ENCODE assay signal across 17 cellular contexts in genomic region chr20:25503946-25504345, GRCh38.
DNase-seq lines count a peak whose midpoint lies in the region; ATAC-seq, FAIRE-seq and TF ChIP-seq lines count a peak whose summit lies in the region.
"Had no signal": no experiment of that assay in that cellular context is flagged by ENCODE, and none has a peak within 500 bp of the region (broad histone marks: within the 10 kb centered on the region; RNA-seq: fewer than 3 reads in every experiment).

No MANE protein-coding gene starts in this region.

- FAIRE-seq in GM12892 (lab: Jason Lieb, UNC), result no peak
- FAIRE-seq: H54 had no signal

- peak overlapping the region; percentile 71 for H3K27ac Mint-ChIP-seq in T-helper 17 cell
- H3K27ac Mint-ChIP-seq in chondrocyte (ENCODE audit: unreplicated experiment), result no peak overlapping the region
- H3K27ac Mint-ChIP-seq: CD14-positive monocyte; CD4-positive, alpha-beta memory T cell; GM23338 had no signal

- H3K27me3 Mint-ChIP-seq in T-helper 17 cell (no peaks in the 10 kb centered on the region), chondrocyte (ENCODE audit: low read depth) (no peaks in the 10 kb centered on the region)
- H3K27me3 Mint-ChIP-seq: CD4-positive, alpha-beta memory T cell had no signal

- H3K9me3 Mint-ChIP-seq in chondrocyte (ENCODE audit: low read depth), result no peaks in the 10 kb centered on the region
- H3K9me3 Mint-ChIP-seq: GM23338 had no signal

- H3K9me3 ChIP-seq in T-helper 17 cell (ENCODE audit: control insufficient read depth, low read length, poor library complexity, severe bottlenecking) (no peaks in the 10 kb centered on the region), esophagus squamous epithelium (no peaks in the 10 kb centered on the region)
- H3K9me3 ChIP-seq: BLaER1 had no signal

- no peak for TF ChIP-seq POLR2A in GM12892 (IDR thresholded peaks at IDR 0.05; ENCODE audit: low read depth, low read length)
- TF ChIP-seq POLR2A in esophagus squamous epithelium (IDR thresholded peaks at IDR 0.05), result no peak

- intact Hi-C loops in posterior vena cava (cut with DNase I) (no loop called here), esophagus squamous epithelium (cut with DNase I) (no loop called here)

- H3K4me1 ChIP-seq in esophagus squamous epithelium, result no peaks in the 10 kb centered on the region

- H3K4me3 Mint-ChIP-seq in T-helper 17 cell (no peak overlapping the region), chondrocyte (ENCODE audit: unreplicated experiment) (no peak overlapping the region)
- H3K4me3 Mint-ChIP-seq: CD14-positive monocyte; CD4-positive, alpha-beta memory T cell; GM23338 had no signal

- no peak for ATAC-seq in T-helper 17 cell
- ATAC-seq in GM18519 (IDR thresholded peaks at IDR 0.05; ENCODE audit: low FRiP score, unreplicated experiment), result no peak
- ATAC-seq: GM23338 had no signal

- peaks cover 3% of the 10 kb centered on the region for H3K36me3 Mint-ChIP-seq in T-helper 17 cell (ENCODE audit: low read depth)
- peaks cover 23% of the 10 kb centered on the region for H3K36me3 Mint-ChIP-seq in chondrocyte (ENCODE audit: low read depth)
- H3K36me3 Mint-ChIP-seq: CD14-positive monocyte had no signal

- H3K4me1 Mint-ChIP-seq in T-helper 17 cell, result peaks cover 3% of the 10 kb centered on the region
- peaks cover 18% of the 10 kb centered on the region for H3K4me1 Mint-ChIP-seq in chondrocyte (ENCODE audit: low read depth)
- H3K4me1 Mint-ChIP-seq: CD14-positive monocyte; CD4-positive, alpha-beta memory T cell; GM23338 had no signal

- TF ChIP-seq CTCF in esophagus squamous epithelium (IDR thresholded peaks at IDR 0.05) (no peak), chondrocyte (IDR thresholded peaks at IDR 0.05) (no peak)

- no peak overlapping the region for H3K27ac ChIP-seq in esophagus squamous epithelium

- 83 to 92% methylated on average over 11 to 12 of the region's 12 CpGs for WGBS in esophagus squamous epithelium, 2 donors

- DNase-seq in H7 (peak; percentile 22), T-helper 17 cell (no peak), mesenteric fat pad (ENCODE audit: low spot score) (peak; percentile 28), posterior vena cava (ENCODE audit: low spot score) (peak; percentile 32), GM12892 (ENCODE audit: insufficient read length) (no peak), esophagus squamous epithelium (lab: John Stamatoyannopoulos, UW) (no peak), chondrocyte (ENCODE audit: low spot score) (no peak)
- DNase-seq: 8988T; CD4-positive, alpha-beta memory T cell; DMS153; DMS79 treated with DMSO at 0.1 percent for 48 hours; GF-D8 had no signal

- H3K4me3 ChIP-seq in H7 (ENCODE audit: insufficient read depth, low read depth, low read length) (no peak overlapping the region), esophagus squamous epithelium (no peak overlapping the region)
- H3K4me3 ChIP-seq: BLaER1, GM23338 had no signal

- H3K27me3 ChIP-seq in H7 (ENCODE audit: control insufficient read depth, insufficient read depth, low read length) (no peaks in the 10 kb centered on the region), esophagus squamous epithelium (no peaks in the 10 kb centered on the region)
- H3K27me3 ChIP-seq: BLaER1 had no signal

- H3K36me3 ChIP-seq in H7 (replicated peaks; ENCODE audit: control insufficient read depth, insufficient read depth, low read length) (peaks cover 14% of the 10 kb centered on the region), esophagus squamous epithelium (peaks cover 0 to 64% (median 0%) of the 10 kb centered on the region in 3 donors)

Comparison
In these comparisons a context has a peak if more than half of its experiments do, and no peak if none do; other contexts are left out.
1. DNase-seq: peak in H7 (single experiment), mesenteric fat pad (single experiment) and posterior vena cava (single experiment); none in T-helper 17 cell (0 of 3), GM12892 (single experiment), esophagus squamous epithelium (single experiment) and chondrocyte (single experiment).